Comparison of ENCODE assay signal across 14 cellular contexts in the genomic region with DNA sequence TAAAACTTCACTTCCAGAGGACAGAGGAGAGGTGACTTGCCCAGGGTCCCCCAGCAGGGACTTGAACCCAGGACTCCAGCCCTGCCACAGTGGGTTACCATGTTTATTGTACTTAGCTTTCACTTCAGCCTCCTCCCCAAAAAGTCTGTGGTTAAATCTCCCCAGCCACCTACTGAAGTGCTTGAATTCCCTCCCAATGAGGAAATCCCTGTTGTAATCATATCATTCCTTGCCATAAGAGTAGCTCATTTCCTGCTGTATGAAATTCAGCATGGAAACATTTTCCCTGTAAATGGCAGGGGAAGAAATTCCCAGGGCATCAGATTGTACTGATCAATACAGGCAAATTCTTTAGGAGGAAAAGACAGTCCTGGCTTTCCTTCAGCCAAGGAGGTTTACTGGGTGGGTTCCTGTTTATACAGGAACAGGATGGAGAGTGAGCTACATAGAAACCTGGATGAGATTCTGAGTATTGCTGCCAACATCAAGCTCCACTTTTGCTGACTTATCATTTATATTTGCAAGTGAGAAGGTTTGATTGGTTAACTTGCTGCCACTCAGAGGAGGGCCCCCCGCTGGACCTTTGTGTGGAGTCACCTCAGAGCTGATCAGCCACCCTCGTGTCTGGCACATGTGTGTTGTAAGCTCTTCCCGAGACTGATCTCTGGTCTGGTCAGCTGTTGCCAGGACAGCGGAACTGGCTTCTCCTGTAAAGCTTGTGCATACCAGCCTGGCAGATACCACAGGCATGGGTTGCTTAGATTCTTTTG. TPM values are rescaled to one million over a fixed set of nuclear protein-coding genes. Genes with fewer than 3 reads are reported as not detected.
DNase-seq lines count a peak whose midpoint lies in the region; ATAC-seq and TF ChIP-seq lines count a peak whose summit lies in the region.
"Had no signal": no experiment of that assay in that cellular context is flagged by ENCODE, and none has a peak within 500 bp of the region (broad histone marks: within the 10 kb centered on the region; RNA-seq: fewer than 3 reads in every experiment).

No MANE protein-coding gene starts in this region.

- H3K4me2 ChIP-seq in hepatocyte, result no peak overlapping the region

- DNase-seq in NCI-H748 (lab: John Stamatoyannopoulos, UW; ENCODE audit: unreplicated experiment) (peak; percentile 3), NCI-H748 treated with DMSO at 0.1 percent for 48 hours (lab: John Stamatoyannopoulos, UW) (no peak), astrocyte of the spinal cord (ENCODE audit: low read depth, low spot score) (peak; percentile 63), hepatocyte (ENCODE audit: low spot score) (peak; percentile 53), stromal cell of bone marrow (ENCODE audit: low read depth) (peak; percentile 36), NCI-H1694 (lab: John Stamatoyannopoulos, UW) (no peak)
- DNase-seq in activated CD4-positive, alpha-beta T cell treated with anti-CD3 and anti-CD28 coated beads, Interleukin-2, amount 50 U/mL, for 48 hours, result no peak
- DNase-seq: activated CD4-positive, alpha-beta T cell treated with anti-CD3 and anti-CD28 coated beads for 1 hour; central memory CD4-positive, alpha-beta T cell; NCI-H446 treated with DMSO at 0.1 percent for 48 hours; SHP77 had no signal

- no peaks in the 10 kb centered on the region for H3K4me1 ChIP-seq in hepatocyte (ENCODE audit: insufficient read depth)

- no peaks in the 10 kb centered on the region for H3K9me3 ChIP-seq in hepatocyte (ENCODE audit: low read depth)

- H2AFZ ChIP-seq in hepatocyte, result no peak overlapping the region

- peaks cover 7% of the 10 kb centered on the region for H3K27me3 ChIP-seq in hepatocyte

- H3K9me2 ChIP-seq in hepatocyte (replicated peaks; ENCODE audit: insufficient read depth), result no peaks in the 10 kb centered on the region

- no peaks in the 10 kb centered on the region for H3K79me2 ChIP-seq in hepatocyte

- peak overlapping the region; percentile 30 for H3K27ac ChIP-seq in hepatocyte
- H3K27ac ChIP-seq: 22Rv1 had no signal

- in situ Hi-C loops in astrocyte of the spinal cord (cut with HindIII; ENCODE audit: low sequenced_read_pairs), result no loop called here

- ATAC-seq in GM18858 (IDR thresholded peaks at IDR 0.05; ENCODE audit: unreplicated experiment), result no peak
- ATAC-seq: activated T-helper 17 cell treated with anti-CD3 and anti-CD28 coated beads, Interleukin-2, amount 50 U/mL, for 72 hours had no signal

- no peaks in the 10 kb centered on the region for H3K36me3 ChIP-seq in hepatocyte (replicated peaks; ENCODE audit: insufficient read depth, low read depth)

- no peaks in the 10 kb centered on the region for H4K20me1 ChIP-seq in hepatocyte (ENCODE audit: insufficient read depth, poor library complexity, severe bottlenecking)

- no peak overlapping the region for H3K4me3 ChIP-seq in astrocyte of the spinal cord (ENCODE audit: low read depth, low read length)
- no peak overlapping the region for H3K4me3 ChIP-seq in hepatocyte

- 46% methylated on average over 4 of the region's 4 CpGs for WGBS in hepatocyte (ENCODE audit: low lambda C conversion rate, missing lambda C conversion rate)

- TF ChIP-seq CTCF in astrocyte of the spinal cord (IDR thresholded peaks at IDR 0.05; ENCODE audit: low read depth, low read length) (no peak), hepatocyte (IDR thresholded peaks at IDR 0.05; ENCODE audit: poor library complexity) (no peak)

RNA-seq across cellular contexts. Expression of a gene that starts 16.4 kb away (rescaled TPM):
- 45.6 and 77.2 TPM in 2 replicates for total RNA-seq in hepatocyte
- polyA plus RNA-seq in hepatocyte, result 10.5 and 12.9 TPM in 2 replicates

Comparison
In these comparisons a context has a peak if more than half of its experiments do, and no peak if none do; other contexts are left out.
1. DNase-seq: peak in NCI-H748 (single experiment), astrocyte of the spinal cord (single experiment), hepatocyte (single experiment) and stromal cell of bone marrow (single experiment); none in NCI-H748 treated with DMSO at 0.1 percent for 48 hours (single experiment), activated CD4-positive, alpha-beta T cell treated with anti-CD3 and anti-CD28 coated beads, Interleukin-2, amount 50 U/mL, for 48 hours (0 of 2) and NCI-H1694 (single experiment).